Comparison of ENCODE assay signal across 15 cellular contexts in genomic region chr5:149913449-149914419, GRCh38. TPM values are rescaled to one million over a fixed set of nuclear protein-coding genes. Genes with fewer than 3 reads are reported as not detected.
DNase-seq lines count a peak whose midpoint lies in the region; FAIRE-seq and TF ChIP-seq lines count a peak whose summit lies in the region.
"Had no signal": no experiment of that assay in that cellular context is flagged by ENCODE, and none has a peak within 500 bp of the region (broad histone marks: within the 10 kb centered on the region; RNA-seq: fewer than 3 reads in every experiment).

No MANE protein-coding gene starts in this region.

- FAIRE-seq in RCC 7860 (lab: Jason Lieb, UNC), result peak; percentile 91
- FAIRE-seq: HTR-8/SVneo had no signal

- H3K4me1 ChIP-seq in smooth muscle cell (ENCODE audit: low read depth), result peaks cover 16% of the 10 kb centered on the region

- no peaks in the 10 kb centered on the region for H3K27me3 ChIP-seq in smooth muscle cell (ENCODE audit: low read depth)

- H3K27ac ChIP-seq in smooth muscle cell (ENCODE audit: low read depth), result peak overlapping the region; percentile 28
- H3K27ac ChIP-seq: epithelial cell of prostate, thoracic aorta had no signal

- TF ChIP-seq CTCF in smooth muscle cell (IDR thresholded peaks at IDR 0.05; ENCODE audit: borderline replicate concordance, insufficient read depth, poor library complexity, severe bottlenecking) (no peak), lower leg skin (IDR thresholded peaks at IDR 0.05) (no peak)

- H3K79me2 ChIP-seq in smooth muscle cell (ENCODE audit: low read depth), result no peaks in the 10 kb centered on the region

- H3K9me3 ChIP-seq in smooth muscle cell (replicated peaks; ENCODE audit: low read depth), result no peaks in the 10 kb centered on the region
- H3K9me3 ChIP-seq: thoracic aorta had no signal

- H3K36me3 ChIP-seq in smooth muscle cell (ENCODE audit: low read depth), result no peaks in the 10 kb centered on the region
- H3K36me3 ChIP-seq: thoracic aorta had no signal

- DNase-seq in NOMO-1 treated with DMSO at 0.1 percent for 48 hours (lab: John Stamatoyannopoulos, UW; ENCODE audit: unreplicated experiment) (peak; percentile 16), NOMO-1 treated with dmso at 0.1 percent for 144 hours (lab: John Stamatoyannopoulos, UW; ENCODE audit: unreplicated experiment) (no peak), RCC 7860 (ENCODE audit: low spot score) (peak; percentile 80), glomerular visceral epithelial cell (ENCODE audit: extremely low spot score) (peak; percentile 72), smooth muscle cell (lab: John Stamatoyannopoulos, UW; ENCODE audit: unreplicated experiment) (no peak), medulla oblongata (ENCODE audit: extremely low spot score) (no peak), DMS79 (lab: John Stamatoyannopoulos, UW) (no peak), lower leg skin (ENCODE audit: low spot score in 2 of 2) (no peak)
- DNase-seq: 8988T; activated naive CD4-positive, alpha-beta T cell treated with anti-CD3 and anti-CD28 coated beads for 36 hours; NCI-H1417 treated with DMSO at 0.1 percent for 48 hours had no signal

- no peaks in the 10 kb centered on the region for H4K20me1 ChIP-seq in smooth muscle cell (ENCODE audit: low read depth)

- intact Hi-C loops in lower leg skin (cut with DNase I; ENCODE audit: low total_unique reads), result no loop called here

- 33% methylated on average over 7 of the region's 7 CpGs for WGBS in smooth muscle cell (ENCODE audit: low lambda C conversion rate)
- 63 to 69% methylated on average over 7 of the region's 7 CpGs for WGBS in lower leg skin, 2 donors

- peak overlapping the region; percentile 53 for H3K4me2 ChIP-seq in smooth muscle cell

- peaks cover 11% of the 10 kb centered on the region for H3F3A ChIP-seq in smooth muscle cell (ENCODE audit: low read depth)

- H3K4me3 ChIP-seq in smooth muscle cell, result no peak overlapping the region
- no peak overlapping the region for H3K4me3 ChIP-seq in lower leg skin (ENCODE audit: low read depth, poor library complexity, severe bottlenecking)
- H3K4me3 ChIP-seq: thoracic aorta had no signal

- no peak overlapping the region for H2AFZ ChIP-seq in smooth muscle cell (ENCODE audit: low read depth)

- H3K9ac ChIP-seq in smooth muscle cell (ENCODE audit: low read depth), result no peak overlapping the region

- no peak for TF ChIP-seq POLR2A in lower leg skin (IDR thresholded peaks at IDR 0.05)

RNA-seq across cellular contexts. Expression of gene PDE6A, which starts 30.9 kb away (rescaled TPM):
- total RNA-seq in smooth muscle cell, result not detected in 2 replicates
- 0.05 TPM in 1 of 2 replicates, not detected in the other for polyA plus RNA-seq in smooth muscle cell
- total RNA-seq in lower leg skin, result 1 to 10 TPM in 1 of 4 donors, under 1 TPM in 2, not detected in 1; 0.04 to 1.0 (median 0.49) TPM
- total RNA-seq: activated CD8-positive, alpha-beta memory T cell treated with anti-CD3 and anti-CD28 coated beads for 36 hours; activated naive CD4-positive, alpha-beta T cell treated with anti-CD3 and anti-CD28 coated beads for 36 hours; thoracic aorta had no signal

RNA-seq across cellular contexts. Expression of gene SLC26A2, which starts 46.8 kb away (rescaled TPM):
- total RNA-seq in smooth muscle cell, result 16.0 and 17.6 TPM in 2 replicates
- 5.1 and 5.2 TPM in 2 replicates for polyA plus RNA-seq in smooth muscle cell
- 10 to 100 TPM in 3 of 4 donors, 1 to 10 TPM in 1; 8.4 to 56.5 (median 33.3) TPM for total RNA-seq in lower leg skin

Comparison
In these comparisons a context has a peak if more than half of its experiments do, and no peak if none do; other contexts are left out.
1. DNase-seq: peak in NOMO-1 treated with DMSO at 0.1 percent for 48 hours (single experiment), RCC 7860 (single experiment) and glomerular visceral epithelial cell (single experiment); none in NOMO-1 treated with dmso at 0.1 percent for 144 hours (single experiment), smooth muscle cell (single experiment), medulla oblongata (single experiment), DMS79 (single experiment) and lower leg skin (0 of 2).